Comparison of ENCODE assay signal across 8 cellular contexts in genomic region chr19:56393119-56394012, GRCh38. TPM values are rescaled to one million over a fixed set of nuclear protein-coding genes. Genes with fewer than 3 reads are reported as not detected.
A peak's percentile ranks its signal among the peaks of the same experiment; 100 is the strongest.
DNase-seq lines count a peak whose midpoint lies in the region; ATAC-seq, FAIRE-seq and TF ChIP-seq lines count a peak whose summit lies in the region.

ZNF582 (minus strand) TSS chr19:56393534; CDS start chr19:56391752, 1,782 bp downstream.

- no peaks in the 10 kb centered on the region for H3K27me3 ChIP-seq in neural cell (ENCODE audit: insufficient read depth, low read depth, low read length)

- TF ChIP-seq RAD21 in neural cell (conservative IDR thresholded peaks at IDR 0.05) = peak; percentile 72

- peaks cover 12% of the 10 kb centered on the region for H3K4me1 Mint-ChIP-seq in stimulated activated naive CD8-positive, alpha-beta T cell treated with anti-CD3 and anti-CD28 coated beads, Interleukin-15, amount 100 ng/mL, for 72 hours

- H3K9me3 ChIP-seq in neural cell (ENCODE audit: low read length) = no peaks in the 10 kb centered on the region

- ATAC-seq in GM19468 (IDR thresholded peaks at IDR 0.05; ENCODE audit: extremely low read depth, unreplicated experiment) = peak; percentile 42
- ATAC-seq in stimulated activated naive CD8-positive, alpha-beta T cell treated with anti-CD3 and anti-CD28 coated beads, Interleukin-15, amount 100 ng/mL, for 72 hours = peak; percentile 99

- H2AFZ ChIP-seq in neural cell (ENCODE audit: low read depth, low read length) = peak within 1 kb of the TSS; percentile 88

- H4K20me1 ChIP-seq in neural cell (ENCODE audit: insufficient read depth) = no peaks in the 10 kb centered on the region

- DNase-seq in COLO668 (lab: John Stamatoyannopoulos, UW; ENCODE audit: unreplicated experiment) (peak; percentile 83), HTR-8/SVneo (ENCODE audit: insufficient read length, low spot score) (peak; percentile 91), foreskin fibroblast (peak; percentile 97 to 99)
- peak; percentile 95 for DNase-seq in activated effector memory CD4-positive, alpha-beta T cell treated with anti-CD3 and anti-CD28 coated beads, Interleukin-2, amount 50 U/mL, for 16 hours
- DNase-seq in stimulated activated naive CD8-positive, alpha-beta T cell treated with anti-CD3 and anti-CD28 coated beads, Interleukin-15, amount 100 ng/mL, for 72 hours = peak; percentile 89 to 95

- H3K27ac Mint-ChIP-seq in stimulated activated naive CD8-positive, alpha-beta T cell treated with anti-CD3 and anti-CD28 coated beads, Interleukin-15, amount 100 ng/mL, for 72 hours = peak within 1 kb of the TSS; percentile 96 to 98

- H3K4me3 Mint-ChIP-seq in stimulated activated naive CD8-positive, alpha-beta T cell treated with anti-CD3 and anti-CD28 coated beads, Interleukin-15, amount 100 ng/mL, for 72 hours = peak within 1 kb of the TSS; percentile 95 to 96

- H3K9ac ChIP-seq in neural cell (ENCODE audit: low read length) = peak within 1 kb of the TSS; percentile 94

- peak within 1 kb of the TSS; percentile 94 for H3K27ac ChIP-seq in neural cell (ENCODE audit: low read length)

- TF ChIP-seq EP300 in neural cell (conservative IDR thresholded peaks at IDR 0.05; ENCODE audit: poor library complexity, severe bottlenecking) = peak; percentile 69

- H3K4me2 ChIP-seq in neural cell (ENCODE audit: low read length) = peak within 1 kb of the TSS; percentile 91

- no peaks in the 10 kb centered on the region for H3K9me2 ChIP-seq in neural cell (ENCODE audit: insufficient read depth, low read length)

- H3F3A ChIP-seq in neural cell (ENCODE audit: insufficient read depth, low read length, poor library complexity, severe bottlenecking) = no peaks in the 10 kb centered on the region

- TF ChIP-seq CTCF in foreskin fibroblast (IDR thresholded peaks at IDR 0.05; ENCODE audit: low read depth, low read length) = peak; percentile 89
- TF ChIP-seq CTCF in neural cell (IDR thresholded peaks at IDR 0.05; ENCODE audit: poor library complexity, severe bottlenecking) = peak; percentile 99

- FAIRE-seq in HTR-8/SVneo (lab: Jason Lieb, UNC) = peak; percentile 95

- H3K36me3 ChIP-seq in neural cell (ENCODE audit: insufficient read depth, low read length) = no peaks in the 10 kb centered on the region

- no peaks in the 10 kb centered on the region for H3K79me2 ChIP-seq in neural cell (replicated peaks; ENCODE audit: insufficient read depth, low read length)

- peaks cover 67 to 89% of the 10 kb centered on the region in 2 donors for H3K9me3 Mint-ChIP-seq in stimulated activated naive CD8-positive, alpha-beta T cell treated with anti-CD3 and anti-CD28 coated beads, Interleukin-15, amount 100 ng/mL, for 72 hours

- no peaks in the 10 kb centered on the region for H3K27me3 Mint-ChIP-seq in stimulated activated naive CD8-positive, alpha-beta T cell treated with anti-CD3 and anti-CD28 coated beads, Interleukin-15, amount 100 ng/mL, for 72 hours

- H3K4me3 ChIP-seq in foreskin fibroblast (ENCODE audit: low read depth in 1 of 2, low read length in 2 of 2) (peak within 1 kb of the TSS; percentile 65 to 76), neural cell (ENCODE audit: low read length) (peak within 1 kb of the TSS; percentile 80)

TF ChIP-seq in PFSK-1, 5 proteins besides CTCF, POLR2A, EP300 and RAD21:
- TF ChIP-seq, protein P1, sequence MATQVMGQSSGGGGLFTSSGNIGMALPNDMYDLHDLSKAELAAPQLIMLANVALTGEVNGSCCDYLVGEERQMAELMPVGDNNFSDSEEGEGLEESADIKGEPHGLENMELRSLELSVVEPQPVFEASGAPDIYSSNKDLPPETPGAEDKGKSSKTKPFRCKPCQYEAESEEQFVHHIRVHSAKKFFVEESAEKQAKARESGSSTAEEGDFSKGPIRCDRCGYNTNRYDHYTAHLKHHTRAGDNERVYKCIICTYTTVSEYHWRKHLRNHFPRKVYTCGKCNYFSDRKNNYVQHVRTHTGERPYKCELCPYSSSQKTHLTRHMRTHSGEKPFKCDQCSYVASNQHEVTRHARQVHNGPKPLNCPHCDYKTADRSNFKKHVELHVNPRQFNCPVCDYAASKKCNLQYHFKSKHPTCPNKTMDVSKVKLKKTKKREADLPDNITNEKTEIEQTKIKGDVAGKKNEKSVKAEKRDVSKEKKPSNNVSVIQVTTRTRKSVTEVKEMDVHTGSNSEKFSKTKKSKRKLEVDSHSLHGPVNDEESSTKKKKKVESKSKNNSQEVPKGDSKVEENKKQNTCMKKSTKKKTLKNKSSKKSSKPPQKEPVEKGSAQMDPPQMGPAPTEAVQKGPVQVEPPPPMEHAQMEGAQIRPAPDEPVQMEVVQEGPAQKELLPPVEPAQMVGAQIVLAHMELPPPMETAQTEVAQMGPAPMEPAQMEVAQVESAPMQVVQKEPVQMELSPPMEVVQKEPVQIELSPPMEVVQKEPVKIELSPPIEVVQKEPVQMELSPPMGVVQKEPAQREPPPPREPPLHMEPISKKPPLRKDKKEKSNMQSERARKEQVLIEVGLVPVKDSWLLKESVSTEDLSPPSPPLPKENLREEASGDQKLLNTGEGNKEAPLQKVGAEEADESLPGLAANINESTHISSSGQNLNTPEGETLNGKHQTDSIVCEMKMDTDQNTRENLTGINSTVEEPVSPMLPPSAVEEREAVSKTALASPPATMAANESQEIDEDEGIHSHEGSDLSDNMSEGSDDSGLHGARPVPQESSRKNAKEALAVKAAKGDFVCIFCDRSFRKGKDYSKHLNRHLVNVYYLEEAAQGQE (IDR thresholded peaks at IDR 0.05; ENCODE audit: insufficient read depth in 1 of 2, low read depth in 2 of 2, low read length in 2 of 2) = no peak
- TF ChIP-seq POLR2AphosphoS5 (IDR thresholded peaks at IDR 0.05; ENCODE audit: low read depth, low read length) (peak; percentile 90), TAF1 (IDR thresholded peaks at IDR 0.05; ENCODE audit: borderline replicate concordance, insufficient read depth, low read length) (no peak; the same call in 1 of the 2 replicates), FOXP2 (optimal IDR thresholded peaks at IDR 0.05; ENCODE audit: borderline replicate concordance, extremely low read depth, extremely low read length, insufficient read depth) (no peak), SIN3A (IDR thresholded peaks at IDR 0.05; ENCODE audit: borderline replicate concordance, insufficient read depth, low read length) (no peak)

TF ChIP-seq in neural cell, 6 proteins besides CTCF, POLR2A, EP300 and RAD21:
- peak; percentile 75 for TF ChIP-seq SMC3 (conservative IDR thresholded peaks at IDR 0.05; ENCODE audit: poor library complexity)
- peak; percentile 87 for TF ChIP-seq POLR2AphosphoS5 (IDR thresholded peaks at IDR 0.05)
- TF ChIP-seq, protein P1 (IDR thresholded peaks at IDR 0.05; ENCODE audit: borderline replicate concordance) = peak; percentile 84
- TF ChIP-seq MXI1 (conservative IDR thresholded peaks at IDR 0.05; ENCODE audit: poor library complexity, severe bottlenecking) = peak; percentile 88
- TF ChIP-seq EZH2 (IDR thresholded peaks at IDR 0.05; ENCODE audit: borderline replicate concordance, insufficient read depth, low read length, poor library complexity, severe bottlenecking) = no peak
- TF ChIP-seq TAF1 (IDR thresholded peaks at IDR 0.05; ENCODE audit: low read depth) = no peak

RNA-seq across cellular contexts. Expression of gene ZNF582, which starts in this region (rescaled TPM):
- polyA plus RNA-seq in PFSK-1 (2012; ENCODE audit: insufficient read length, low read depth) = 2.4 TPM
- 7.5 and 14.6 TPM in 2 replicates for polyA plus RNA-seq in neural cell
- polyA minus RNA-seq in neural cell = 12.5 and 13.4 TPM in 2 replicates

Comparison
In these comparisons a context has a peak if more than half of its experiments do, and no peak if none do; other contexts are left out.
1. Peak in every context shown above with its lines: DNase-seq, ATAC-seq, H3K4me3 ChIP-seq and H3K27ac ChIP-seq.